Comparison of ENCODE assay signal across 8 cellular contexts in the genomic region with DNA sequence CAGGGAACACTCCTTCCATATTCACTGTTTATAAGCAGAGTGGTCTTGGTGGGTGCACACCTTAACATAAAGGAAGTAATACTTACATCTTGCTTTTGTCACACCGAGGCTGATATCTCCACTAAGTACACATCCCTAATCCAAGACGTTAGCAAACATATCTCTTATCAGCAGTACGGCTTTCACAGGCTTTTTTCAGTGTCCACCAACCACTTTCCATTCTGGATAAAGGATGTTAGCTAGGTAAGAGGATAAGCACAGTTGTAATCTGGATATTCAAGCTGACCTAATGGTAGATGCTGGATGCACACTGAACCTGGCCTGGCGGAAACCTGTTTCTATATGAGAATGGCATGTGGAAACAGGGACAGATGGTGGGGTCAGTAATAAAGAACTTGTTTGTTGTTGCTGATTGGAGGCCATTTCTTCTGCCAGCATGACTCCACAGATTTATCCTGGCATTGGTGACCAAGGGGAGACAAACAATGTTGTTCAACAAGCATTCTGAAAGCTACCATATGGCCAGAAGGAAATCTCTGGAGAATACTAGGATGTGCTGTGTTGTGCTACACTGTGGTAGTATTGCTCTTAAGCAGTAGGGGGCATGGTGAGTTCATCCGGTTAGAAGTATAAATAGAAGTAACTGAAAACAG.
DNase-seq lines count a peak whose midpoint lies in the region; ATAC-seq and FAIRE-seq lines count a peak whose summit lies in the region.

No MANE protein-coding gene starts in this region.

- H3K9me3 ChIP-seq in small intestine (ENCODE audit: control insufficient read depth, low read depth), result no peaks in the 10 kb centered on the region

- DNase-seq in G401 (ENCODE audit: low spot score) (peak; percentile 9), NCI-H510A treated with DMSO at 0.1 percent for 48 hours (lab: John Stamatoyannopoulos, UW) (peak; percentile 52), amniotic stem cell (lab: John Stamatoyannopoulos, UW) (peak; percentile 25), hippocampal formation (lab: John Stamatoyannopoulos, UW) (peak; percentile 36 to 79), small intestine (peak; percentile 43)
- DNase-seq in activated T-cell treated with anti-CD3 and anti-CD28 coated beads, Interleukin-2, amount 50 U/mL, for 1 hour, result no peak

- H3K36me3 ChIP-seq in small intestine (ENCODE audit: control insufficient read depth in 2 of 2, insufficient read depth in 2 of 2, low read length in 2 of 2), result no peaks in the 10 kb centered on the region

- H3K4me3 ChIP-seq in small intestine (ENCODE audit: low read depth in 1 of 2, low read length in 2 of 2), result no peak overlapping the region

- FAIRE-seq in small intestine (lab: Jason Lieb, UNC), result no peak

- H3K27me3 ChIP-seq in small intestine (ENCODE audit: control insufficient read depth in 2 of 2, insufficient read depth in 2 of 2, low read length in 2 of 2), result no peaks in the 10 kb centered on the region

- no peak overlapping the region for H3K27ac ChIP-seq in small intestine (ENCODE audit: low read depth in 1 of 2, low read length in 1 of 2)

- ATAC-seq in GM21360 (IDR thresholded peaks at IDR 0.05; ENCODE audit: unreplicated experiment), result peak; percentile 100
- peak; percentile 98 for ATAC-seq in HG03469 (IDR thresholded peaks at IDR 0.05; ENCODE audit: unreplicated experiment)

- in situ Hi-C loops in G401 (cut with HindIII; ENCODE audit: low sequenced_read_pairs), result no loop called here

- H3K4me1 ChIP-seq in small intestine (ENCODE audit: control insufficient read depth in 2 of 2, insufficient read depth in 1 of 2, low read depth in 1 of 2, low read length in 1 of 2), result no peaks in the 10 kb centered on the region

- 36 to 56% (median 39%) methylated on average over 5 of the region's 5 CpGs for WGBS in small intestine, 3 donors
